In the genomic region with DNA sequence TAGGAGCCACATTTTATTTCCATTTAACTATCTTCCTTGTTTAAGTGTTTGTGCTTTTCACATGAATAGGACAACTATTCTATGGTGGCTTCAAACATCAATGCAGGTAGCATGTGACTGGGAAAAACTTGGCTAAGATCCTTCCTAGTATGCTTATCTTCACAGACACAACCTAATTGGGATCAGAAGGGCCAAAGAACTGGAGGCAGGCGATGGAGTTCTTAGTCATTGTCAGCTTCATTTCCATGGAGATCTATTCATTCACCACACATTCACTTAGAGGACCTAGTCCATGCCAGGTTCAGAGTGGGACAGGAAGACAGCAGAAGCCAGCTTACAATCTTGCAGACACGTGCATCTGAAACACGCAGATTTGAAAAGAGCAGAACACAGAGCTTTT, we compare ENCODE assay signal across 33 cellular contexts.
A peak's percentile ranks its signal among the peaks of the same experiment; 100 is the strongest.
DNase-seq lines count a peak whose midpoint lies in the region; ATAC-seq and TF ChIP-seq lines count a peak whose summit lies in the region.
"Had no signal": no experiment of that assay in that cellular context is flagged by ENCODE, and none has a peak within 500 bp of the region (broad histone marks: within the 10 kb centered on the region; RNA-seq: fewer than 3 reads in every experiment).

No MANE protein-coding gene starts in this region.

- H4K20me1 ChIP-seq in osteoblast (ENCODE audit: insufficient read depth, low read length), result no peaks in the 10 kb centered on the region
- H4K20me1 ChIP-seq: BLaER1; BLaER1 treated with 17β-estradiol and CSF1 and Interleukin-3, amounts not matched to agents 10 nM and 100 nM had no signal

- in situ Hi-C loops in SK-MEL-5 (cut with HindIII; ENCODE audit: low pct_unique_long_range_greater_than_20kb, low sequenced_read_pairs), result no loop called here

- 75 to 82% methylated on average over 3 of the region's 3 CpGs for WGBS in body of pancreas, 2 donors

- H3K4me1 ChIP-seq in osteoblast (ENCODE audit: insufficient read depth, low read length), result no peaks in the 10 kb centered on the region
- no peaks in the 10 kb centered on the region for H3K4me1 ChIP-seq in body of pancreas
- H3K4me1 ChIP-seq: A549; BE2C; BLaER1; BLaER1 treated with 17β-estradiol and CSF1 and Interleukin-3, amounts not matched to agents 10 nM and 100 nM; Caco-2 had no signal

- no peak overlapping the region for H2AFZ ChIP-seq in osteoblast (ENCODE audit: low read length)

- no peak for TF ChIP-seq POLR2A in body of pancreas (IDR thresholded peaks at IDR 0.05)

- H3K27me3 ChIP-seq in osteoblast (ENCODE audit: insufficient read depth, low read length) (no peaks in the 10 kb centered on the region), body of pancreas (no peaks in the 10 kb centered on the region)
- H3K27me3 ChIP-seq: BE2C; BLaER1; BLaER1 treated with 17β-estradiol and CSF1 and Interleukin-3, amounts not matched to agents 10 nM and 100 nM had no signal

- TF ChIP-seq CTCF in osteoblast (IDR thresholded peaks at IDR 0.05; ENCODE audit: extremely low read depth, low read depth, low read length) (no peak), body of pancreas (IDR thresholded peaks at IDR 0.05) (no peak)

- no peak overlapping the region for H3K4me2 ChIP-seq in osteoblast (ENCODE audit: insufficient read depth, low read length)
- H3K4me2 ChIP-seq: A549; BLaER1; BLaER1 treated with 17β-estradiol and CSF1 and Interleukin-3, amounts not matched to agents 10 nM and 100 nM had no signal

- no peaks in the 10 kb centered on the region for H3K9me3 ChIP-seq in osteoblast (ENCODE audit: low read depth, low read length)
- no peaks in the 10 kb centered on the region for H3K9me3 ChIP-seq in body of pancreas
- H3K9me3 ChIP-seq: A549, BE2C, Caco-2 had no signal

- no peaks in the 10 kb centered on the region for H3K79me2 ChIP-seq in osteoblast (ENCODE audit: insufficient read depth, low read length)

- intact Hi-C loops in body of pancreas (cut with DNase I), result no loop called here

- H3K27ac ChIP-seq in osteoblast (ENCODE audit: low read depth, low read length) (no peak overlapping the region), body of pancreas (no peak overlapping the region)
- H3K27ac ChIP-seq: 22Rv1; A549; BLaER1; BLaER1 treated with 17β-estradiol and CSF1 and Interleukin-3, amounts not matched to agents 10 nM and 100 nM; C4-2B had no signal

- H3K4me3 ChIP-seq in osteoblast (ENCODE audit: insufficient read depth, low read length) (no peak overlapping the region), body of pancreas (no peak overlapping the region)
- H3K4me3 ChIP-seq: A549; BLaER1; BLaER1 treated with 17β-estradiol and CSF1 and Interleukin-3, amounts not matched to agents 10 nM and 100 nM had no signal

- H3K36me3 ChIP-seq in osteoblast (ENCODE audit: insufficient read depth, low read length), result no peaks in the 10 kb centered on the region
- no peaks in the 10 kb centered on the region for H3K36me3 ChIP-seq in body of pancreas (replicated peaks in 1 of 2; ENCODE audit: insufficient read depth in 1 of 2, low read depth in 2 of 2)
- H3K36me3 ChIP-seq: BE2C; BLaER1; BLaER1 treated with 17β-estradiol and CSF1 and Interleukin-3, amounts not matched to agents 10 nM and 100 nM had no signal

- DNase-seq in COLO829 (ENCODE audit: low spot score) (peak; percentile 89), HT1080 (ENCODE audit: low read depth) (peak; percentile 17), SK-MEL-5 (ENCODE audit: low read depth, low spot score) (peak; percentile 23), osteoblast (ENCODE audit: insufficient read length, low spot score, missing footprints) (peak; percentile 51), body of pancreas (no peak), NAMALWA (ENCODE audit: low spot score) (no peak)
- DNase-seq: 8988T; ACHN; AML-193; BE2C; C1 segment of cervical spinal cord; Caco-2; Calu3; CD4-positive, alpha-beta memory T cell; CD4-positive, alpha-beta T cell; CD4-positive, CD25-positive, alpha-beta regulatory T cell; CD8-positive, alpha-beta memory T cell; CD8-positive, alpha-beta T cell; COR-L47; DMS 273 treated with DMSO at 0.1 percent for 48 hours; DMS153; DMS53; DMS79; DMS79 treated with DMSO at 0.1 percent for 48 hours; DND-41; EL had no signal

- ATAC-seq in HG02798 (IDR thresholded peaks at IDR 0.05; ENCODE audit: poor library complexity, unreplicated experiment) (no peak), body of pancreas (no peak), HG03378 (IDR thresholded peaks at IDR 0.05; ENCODE audit: unreplicated experiment) (no peak)
- ATAC-seq: A549; CD8-positive, alpha-beta T cell had no signal

Comparison
In these comparisons a context has a peak if more than half of its experiments do, and no peak if none do; other contexts are left out.
1. DNase-seq: peak in COLO829 (single experiment), HT1080 (single experiment), SK-MEL-5 (single experiment) and osteoblast (single experiment); none in body of pancreas (0 of 4) and NAMALWA (single experiment).